1 cellular context compared by ENCODE assay signal in the genomic region with DNA sequence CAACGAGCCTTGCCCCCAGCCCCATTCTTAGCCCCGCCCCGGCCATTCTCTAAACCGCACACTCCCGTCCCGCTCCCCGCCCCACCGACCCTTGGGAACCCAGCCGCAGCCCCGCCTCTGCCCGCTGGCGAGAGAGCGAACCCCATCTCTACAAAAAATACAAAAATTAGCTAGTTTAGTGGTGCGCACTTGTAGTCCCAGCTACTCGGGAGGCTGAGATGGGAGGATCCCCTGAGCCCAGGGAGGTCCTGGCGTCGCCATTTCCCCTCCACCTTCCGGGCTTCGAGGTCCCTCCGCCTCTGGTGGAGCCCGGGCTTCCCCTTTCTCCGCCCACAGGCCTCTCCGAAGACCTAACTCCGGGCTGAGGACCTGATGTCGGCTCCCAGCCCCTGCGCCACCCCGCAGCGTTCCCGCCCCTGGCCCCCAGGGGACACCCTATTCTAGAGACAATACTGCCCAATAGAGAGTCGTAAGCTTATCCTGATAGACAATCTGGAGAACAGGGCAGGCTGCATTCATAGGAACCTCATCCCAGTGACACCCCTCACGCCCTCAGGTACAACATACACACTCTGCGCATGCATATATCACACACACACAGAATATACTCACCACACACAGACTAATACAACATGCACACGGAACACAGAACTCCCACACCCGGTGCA.
A peak's percentile ranks its signal among the peaks of the same experiment; 100 is the strongest.
TF ChIP-seq lines count a peak whose summit lies in the region.

No MANE protein-coding gene starts in this region.

TF ChIP-seq in K562, 482 proteins besides CTCF, POLR2A, EP300 and RAD21 (continued from another document and continues in another):
- TF ChIP-seq SREBF1 (IDR thresholded peaks at IDR 0.05; ENCODE audit: borderline replicate concordance, low read depth, low read length) (no peak), RFX7 (CRISPR knock-in tag; IDR thresholded peaks at IDR 0.05) (no peak), EZH2 (IDR thresholded peaks at IDR 0.05; ENCODE audit: borderline replicate concordance, low read depth, low read length) (no peak), BRCA1 (IDR thresholded peaks at IDR 0.05) (no peak), BRCA1 (CRISPR knock-in tag; IDR thresholded peaks at IDR 0.05) (no peak), SRSF9 (IDR thresholded peaks at IDR 0.05; ENCODE audit: borderline replicate concordance, low read depth, low read length) (no peak), ZC3H8 (IDR thresholded peaks at IDR 0.05) (no peak), WHSC1 (IDR thresholded peaks at IDR 0.05; ENCODE audit: low read length) (no peak), ZBTB8A (IDR thresholded peaks at IDR 0.05; ENCODE audit: partially characterized antibody) (no peak), FOXK1 (CRISPR knock-in tag; IDR thresholded peaks at IDR 0.05; ENCODE audit: borderline replicate concordance) (no peak), RBM34 (IDR thresholded peaks at IDR 0.05; ENCODE audit: borderline replicate concordance, insufficient read depth, low read length) (no peak), TCFL5 (CRISPR knock-in tag; conservative IDR thresholded peaks at IDR 0.05) (no peak), ZSCAN32 (CRISPR knock-in tag; IDR thresholded peaks at IDR 0.05) (no peak), ZKSCAN8 (CRISPR knock-in tag; IDR thresholded peaks at IDR 0.05) (peak; percentile 47; the same call in 1 of the 2 replicates), CREM (IDR thresholded peaks at IDR 0.05; ENCODE audit: low read depth) (peak; percentile 4; the same call in 1 of the 2 replicates), ZNF668 (CRISPR knock-in tag; IDR thresholded peaks at IDR 0.05) (no peak), SMARCC2 (IDR thresholded peaks at IDR 0.05; ENCODE audit: low read depth) (no peak), PHF21A (IDR thresholded peaks at IDR 0.05; ENCODE audit: borderline replicate concordance, low read depth) (no peak), JUN (IDR thresholded peaks at IDR 0.05; ENCODE audit: borderline replicate concordance, low read depth, low read length) (0 out of 2 replicates have a peak, but pooled peaks have one; percentile 37), JUN (CRISPR knock-in tag; IDR thresholded peaks at IDR 0.05; ENCODE audit: borderline replicate concordance) (no peak), ZSCAN29 (IDR thresholded peaks at IDR 0.05) (no peak), RBBP5 (IDR thresholded peaks at IDR 0.05; ENCODE audit: borderline replicate concordance, insufficient read depth, low read length, poor library complexity, severe bottlenecking) (no peak), SOX6 (IDR thresholded peaks at IDR 0.05) (no peak; the same call in 1 of the 2 replicates), SP1 (CRISPR knock-in tag; IDR thresholded peaks at IDR 0.05) (peak; percentile 3; the same call in 1 of the 2 replicates), ZBTB1 (CRISPR knock-in tag; IDR thresholded peaks at IDR 0.05; ENCODE audit: borderline replicate concordance, low read depth) (no peak), ESRRA (IDR thresholded peaks at IDR 0.05; ENCODE audit: borderline replicate concordance, low read depth) (no peak), SMAD4 (CRISPR knock-in tag; conservative IDR thresholded peaks at IDR 0.05) (no peak), CHD1 (IDR thresholded peaks at IDR 0.05; ENCODE audit: low read length) (peak; percentile 75), PHTF2 (CRISPR knock-in tag; IDR thresholded peaks at IDR 0.05) (no peak)
- TF ChIP-seq, protein P1, sequence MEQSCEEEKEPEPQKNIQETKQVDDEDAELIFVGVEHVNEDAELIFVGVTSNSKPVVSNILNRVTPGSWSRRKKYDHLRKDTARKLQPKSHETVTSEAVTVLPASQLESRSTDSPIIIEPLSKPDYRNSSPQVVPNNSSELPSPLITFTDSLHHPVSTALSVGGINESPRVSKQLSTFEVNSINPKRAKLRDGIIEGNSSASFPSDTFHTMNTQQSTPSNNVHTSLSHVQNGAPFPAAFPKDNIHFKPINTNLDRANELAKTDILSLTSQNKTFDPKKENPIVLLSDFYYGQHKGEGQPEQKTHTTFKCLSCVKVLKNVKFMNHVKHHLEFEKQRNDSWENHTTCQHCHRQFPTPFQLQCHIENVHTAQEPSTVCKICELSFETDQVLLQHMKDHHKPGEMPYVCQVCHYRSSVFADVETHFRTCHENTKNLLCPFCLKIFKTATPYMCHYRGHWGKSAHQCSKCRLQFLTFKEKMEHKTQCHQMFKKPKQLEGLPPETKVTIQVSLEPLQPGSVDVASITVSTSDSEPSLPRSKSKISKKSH (CRISPR knock-in tag; IDR thresholded peaks at IDR 0.05): no peak
- TF ChIP-seq, protein P2, sequence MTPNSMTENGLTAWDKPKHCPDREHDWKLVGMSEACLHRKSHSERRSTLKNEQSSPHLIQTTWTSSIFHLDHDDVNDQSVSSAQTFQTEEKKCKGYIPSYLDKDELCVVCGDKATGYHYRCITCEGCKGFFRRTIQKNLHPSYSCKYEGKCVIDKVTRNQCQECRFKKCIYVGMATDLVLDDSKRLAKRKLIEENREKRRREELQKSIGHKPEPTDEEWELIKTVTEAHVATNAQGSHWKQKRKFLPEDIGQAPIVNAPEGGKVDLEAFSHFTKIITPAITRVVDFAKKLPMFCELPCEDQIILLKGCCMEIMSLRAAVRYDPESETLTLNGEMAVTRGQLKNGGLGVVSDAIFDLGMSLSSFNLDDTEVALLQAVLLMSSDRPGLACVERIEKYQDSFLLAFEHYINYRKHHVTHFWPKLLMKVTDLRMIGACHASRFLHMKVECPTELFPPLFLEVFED (CRISPR knock-in tag; conservative IDR thresholded peaks at IDR 0.05): no peak
- TF ChIP-seq, protein P3, sequence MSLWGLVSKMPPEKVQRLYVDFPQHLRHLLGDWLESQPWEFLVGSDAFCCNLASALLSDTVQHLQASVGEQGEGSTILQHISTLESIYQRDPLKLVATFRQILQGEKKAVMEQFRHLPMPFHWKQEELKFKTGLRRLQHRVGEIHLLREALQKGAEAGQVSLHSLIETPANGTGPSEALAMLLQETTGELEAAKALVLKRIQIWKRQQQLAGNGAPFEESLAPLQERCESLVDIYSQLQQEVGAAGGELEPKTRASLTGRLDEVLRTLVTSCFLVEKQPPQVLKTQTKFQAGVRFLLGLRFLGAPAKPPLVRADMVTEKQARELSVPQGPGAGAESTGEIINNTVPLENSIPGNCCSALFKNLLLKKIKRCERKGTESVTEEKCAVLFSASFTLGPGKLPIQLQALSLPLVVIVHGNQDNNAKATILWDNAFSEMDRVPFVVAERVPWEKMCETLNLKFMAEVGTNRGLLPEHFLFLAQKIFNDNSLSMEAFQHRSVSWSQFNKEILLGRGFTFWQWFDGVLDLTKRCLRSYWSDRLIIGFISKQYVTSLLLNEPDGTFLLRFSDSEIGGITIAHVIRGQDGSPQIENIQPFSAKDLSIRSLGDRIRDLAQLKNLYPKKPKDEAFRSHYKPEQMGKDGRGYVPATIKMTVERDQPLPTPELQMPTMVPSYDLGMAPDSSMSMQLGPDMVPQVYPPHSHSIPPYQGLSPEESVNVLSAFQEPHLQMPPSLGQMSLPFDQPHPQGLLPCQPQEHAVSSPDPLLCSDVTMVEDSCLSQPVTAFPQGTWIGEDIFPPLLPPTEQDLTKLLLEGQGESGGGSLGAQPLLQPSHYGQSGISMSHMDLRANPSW (CRISPR knock-in tag; IDR thresholded peaks at IDR 0.05): no peak
- TF ChIP-seq, protein P4, sequence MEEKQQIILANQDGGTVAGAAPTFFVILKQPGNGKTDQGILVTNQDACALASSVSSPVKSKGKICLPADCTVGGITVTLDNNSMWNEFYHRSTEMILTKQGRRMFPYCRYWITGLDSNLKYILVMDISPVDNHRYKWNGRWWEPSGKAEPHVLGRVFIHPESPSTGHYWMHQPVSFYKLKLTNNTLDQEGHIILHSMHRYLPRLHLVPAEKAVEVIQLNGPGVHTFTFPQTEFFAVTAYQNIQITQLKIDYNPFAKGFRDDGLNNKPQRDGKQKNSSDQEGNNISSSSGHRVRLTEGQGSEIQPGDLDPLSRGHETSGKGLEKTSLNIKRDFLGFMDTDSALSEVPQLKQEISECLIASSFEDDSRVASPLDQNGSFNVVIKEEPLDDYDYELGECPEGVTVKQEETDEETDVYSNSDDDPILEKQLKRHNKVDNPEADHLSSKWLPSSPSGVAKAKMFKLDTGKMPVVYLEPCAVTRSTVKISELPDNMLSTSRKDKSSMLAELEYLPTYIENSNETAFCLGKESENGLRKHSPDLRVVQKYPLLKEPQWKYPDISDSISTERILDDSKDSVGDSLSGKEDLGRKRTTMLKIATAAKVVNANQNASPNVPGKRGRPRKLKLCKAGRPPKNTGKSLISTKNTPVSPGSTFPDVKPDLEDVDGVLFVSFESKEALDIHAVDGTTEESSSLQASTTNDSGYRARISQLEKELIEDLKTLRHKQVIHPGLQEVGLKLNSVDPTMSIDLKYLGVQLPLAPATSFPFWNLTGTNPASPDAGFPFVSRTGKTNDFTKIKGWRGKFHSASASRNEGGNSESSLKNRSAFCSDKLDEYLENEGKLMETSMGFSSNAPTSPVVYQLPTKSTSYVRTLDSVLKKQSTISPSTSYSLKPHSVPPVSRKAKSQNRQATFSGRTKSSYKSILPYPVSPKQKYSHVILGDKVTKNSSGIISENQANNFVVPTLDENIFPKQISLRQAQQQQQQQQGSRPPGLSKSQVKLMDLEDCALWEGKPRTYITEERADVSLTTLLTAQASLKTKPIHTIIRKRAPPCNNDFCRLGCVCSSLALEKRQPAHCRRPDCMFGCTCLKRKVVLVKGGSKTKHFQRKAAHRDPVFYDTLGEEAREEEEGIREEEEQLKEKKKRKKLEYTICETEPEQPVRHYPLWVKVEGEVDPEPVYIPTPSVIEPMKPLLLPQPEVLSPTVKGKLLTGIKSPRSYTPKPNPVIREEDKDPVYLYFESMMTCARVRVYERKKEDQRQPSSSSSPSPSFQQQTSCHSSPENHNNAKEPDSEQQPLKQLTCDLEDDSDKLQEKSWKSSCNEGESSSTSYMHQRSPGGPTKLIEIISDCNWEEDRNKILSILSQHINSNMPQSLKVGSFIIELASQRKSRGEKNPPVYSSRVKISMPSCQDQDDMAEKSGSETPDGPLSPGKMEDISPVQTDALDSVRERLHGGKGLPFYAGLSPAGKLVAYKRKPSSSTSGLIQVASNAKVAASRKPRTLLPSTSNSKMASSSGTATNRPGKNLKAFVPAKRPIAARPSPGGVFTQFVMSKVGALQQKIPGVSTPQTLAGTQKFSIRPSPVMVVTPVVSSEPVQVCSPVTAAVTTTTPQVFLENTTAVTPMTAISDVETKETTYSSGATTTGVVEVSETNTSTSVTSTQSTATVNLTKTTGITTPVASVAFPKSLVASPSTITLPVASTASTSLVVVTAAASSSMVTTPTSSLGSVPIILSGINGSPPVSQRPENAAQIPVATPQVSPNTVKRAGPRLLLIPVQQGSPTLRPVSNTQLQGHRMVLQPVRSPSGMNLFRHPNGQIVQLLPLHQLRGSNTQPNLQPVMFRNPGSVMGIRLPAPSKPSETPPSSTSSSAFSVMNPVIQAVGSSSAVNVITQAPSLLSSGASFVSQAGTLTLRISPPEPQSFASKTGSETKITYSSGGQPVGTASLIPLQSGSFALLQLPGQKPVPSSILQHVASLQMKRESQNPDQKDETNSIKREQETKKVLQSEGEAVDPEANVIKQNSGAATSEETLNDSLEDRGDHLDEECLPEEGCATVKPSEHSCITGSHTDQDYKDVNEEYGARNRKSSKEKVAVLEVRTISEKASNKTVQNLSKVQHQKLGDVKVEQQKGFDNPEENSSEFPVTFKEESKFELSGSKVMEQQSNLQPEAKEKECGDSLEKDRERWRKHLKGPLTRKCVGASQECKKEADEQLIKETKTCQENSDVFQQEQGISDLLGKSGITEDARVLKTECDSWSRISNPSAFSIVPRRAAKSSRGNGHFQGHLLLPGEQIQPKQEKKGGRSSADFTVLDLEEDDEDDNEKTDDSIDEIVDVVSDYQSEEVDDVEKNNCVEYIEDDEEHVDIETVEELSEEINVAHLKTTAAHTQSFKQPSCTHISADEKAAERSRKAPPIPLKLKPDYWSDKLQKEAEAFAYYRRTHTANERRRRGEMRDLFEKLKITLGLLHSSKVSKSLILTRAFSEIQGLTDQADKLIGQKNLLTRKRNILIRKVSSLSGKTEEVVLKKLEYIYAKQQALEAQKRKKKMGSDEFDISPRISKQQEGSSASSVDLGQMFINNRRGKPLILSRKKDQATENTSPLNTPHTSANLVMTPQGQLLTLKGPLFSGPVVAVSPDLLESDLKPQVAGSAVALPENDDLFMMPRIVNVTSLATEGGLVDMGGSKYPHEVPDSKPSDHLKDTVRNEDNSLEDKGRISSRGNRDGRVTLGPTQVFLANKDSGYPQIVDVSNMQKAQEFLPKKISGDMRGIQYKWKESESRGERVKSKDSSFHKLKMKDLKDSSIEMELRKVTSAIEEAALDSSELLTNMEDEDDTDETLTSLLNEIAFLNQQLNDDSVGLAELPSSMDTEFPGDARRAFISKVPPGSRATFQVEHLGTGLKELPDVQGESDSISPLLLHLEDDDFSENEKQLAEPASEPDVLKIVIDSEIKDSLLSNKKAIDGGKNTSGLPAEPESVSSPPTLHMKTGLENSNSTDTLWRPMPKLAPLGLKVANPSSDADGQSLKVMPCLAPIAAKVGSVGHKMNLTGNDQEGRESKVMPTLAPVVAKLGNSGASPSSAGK (IDR thresholded peaks at IDR 0.05): peak; percentile 3; the same call in 1 of the 2 replicates
- TF ChIP-seq, protein P5, sequence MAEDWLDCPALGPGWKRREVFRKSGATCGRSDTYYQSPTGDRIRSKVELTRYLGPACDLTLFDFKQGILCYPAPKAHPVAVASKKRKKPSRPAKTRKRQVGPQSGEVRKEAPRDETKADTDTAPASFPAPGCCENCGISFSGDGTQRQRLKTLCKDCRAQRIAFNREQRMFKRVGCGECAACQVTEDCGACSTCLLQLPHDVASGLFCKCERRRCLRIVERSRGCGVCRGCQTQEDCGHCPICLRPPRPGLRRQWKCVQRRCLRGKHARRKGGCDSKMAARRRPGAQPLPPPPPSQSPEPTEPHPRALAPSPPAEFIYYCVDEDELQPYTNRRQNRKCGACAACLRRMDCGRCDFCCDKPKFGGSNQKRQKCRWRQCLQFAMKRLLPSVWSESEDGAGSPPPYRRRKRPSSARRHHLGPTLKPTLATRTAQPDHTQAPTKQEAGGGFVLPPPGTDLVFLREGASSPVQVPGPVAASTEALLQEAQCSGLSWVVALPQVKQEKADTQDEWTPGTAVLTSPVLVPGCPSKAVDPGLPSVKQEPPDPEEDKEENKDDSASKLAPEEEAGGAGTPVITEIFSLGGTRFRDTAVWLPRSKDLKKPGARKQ (CRISPR knock-in tag; IDR thresholded peaks at IDR 0.05): no peak
- TF ChIP-seq, protein P6, sequence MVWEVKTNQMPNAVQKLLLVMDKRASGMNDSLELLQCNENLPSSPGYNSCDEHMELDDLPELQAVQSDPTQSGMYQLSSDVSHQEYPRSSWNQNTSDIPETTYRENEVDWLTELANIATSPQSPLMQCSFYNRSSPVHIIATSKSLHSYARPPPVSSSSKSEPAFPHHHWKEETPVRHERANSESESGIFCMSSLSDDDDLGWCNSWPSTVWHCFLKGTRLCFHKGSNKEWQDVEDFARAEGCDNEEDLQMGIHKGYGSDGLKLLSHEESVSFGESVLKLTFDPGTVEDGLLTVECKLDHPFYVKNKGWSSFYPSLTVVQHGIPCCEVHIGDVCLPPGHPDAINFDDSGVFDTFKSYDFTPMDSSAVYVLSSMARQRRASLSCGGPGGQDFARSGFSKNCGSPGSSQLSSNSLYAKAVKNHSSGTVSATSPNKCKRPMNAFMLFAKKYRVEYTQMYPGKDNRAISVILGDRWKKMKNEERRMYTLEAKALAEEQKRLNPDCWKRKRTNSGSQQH (CRISPR knock-in tag; IDR thresholded peaks at IDR 0.05): 0 out of 2 replicates have a peak, but pooled peaks have one; percentile 15
- TF ChIP-seq, protein P7, sequence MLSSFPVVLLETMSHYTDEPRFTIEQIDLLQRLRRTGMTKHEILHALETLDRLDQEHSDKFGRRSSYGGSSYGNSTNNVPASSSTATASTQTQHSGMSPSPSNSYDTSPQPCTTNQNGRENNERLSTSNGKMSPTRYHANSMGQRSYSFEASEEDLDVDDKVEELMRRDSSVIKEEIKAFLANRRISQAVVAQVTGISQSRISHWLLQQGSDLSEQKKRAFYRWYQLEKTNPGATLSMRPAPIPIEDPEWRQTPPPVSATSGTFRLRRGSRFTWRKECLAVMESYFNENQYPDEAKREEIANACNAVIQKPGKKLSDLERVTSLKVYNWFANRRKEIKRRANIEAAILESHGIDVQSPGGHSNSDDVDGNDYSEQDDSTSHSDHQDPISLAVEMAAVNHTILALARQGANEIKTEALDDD (IDR thresholded peaks at IDR 0.05): no peak
